1 cellular context compared by ENCODE assay signal in the genomic region with DNA sequence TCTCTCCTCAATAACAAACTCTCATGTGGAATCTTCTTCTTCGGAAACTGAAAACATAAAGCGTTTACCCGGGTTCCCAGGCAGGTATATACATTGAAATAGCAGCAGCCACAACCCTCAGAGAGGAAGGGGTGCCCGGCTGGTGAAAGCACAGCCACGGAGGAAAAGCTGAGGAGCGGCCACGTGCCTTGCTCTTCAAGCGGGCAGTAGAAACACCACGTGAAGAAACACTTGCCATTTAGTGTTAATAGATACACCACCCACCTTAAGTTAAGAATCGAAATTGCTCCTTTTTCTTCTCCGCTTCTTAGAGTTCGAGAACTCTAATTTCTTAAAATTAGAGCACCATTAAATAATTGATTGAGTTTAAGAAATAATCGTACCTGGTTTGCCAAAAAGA.
TF ChIP-seq lines count a peak whose summit lies in the region.

No MANE protein-coding gene starts in this region.

TF ChIP-seq in HepG2, 621 proteins besides CTCF, POLR2A, EP300 and RAD21 (continued from another document):
- TF ChIP-seq, protein P1, sequence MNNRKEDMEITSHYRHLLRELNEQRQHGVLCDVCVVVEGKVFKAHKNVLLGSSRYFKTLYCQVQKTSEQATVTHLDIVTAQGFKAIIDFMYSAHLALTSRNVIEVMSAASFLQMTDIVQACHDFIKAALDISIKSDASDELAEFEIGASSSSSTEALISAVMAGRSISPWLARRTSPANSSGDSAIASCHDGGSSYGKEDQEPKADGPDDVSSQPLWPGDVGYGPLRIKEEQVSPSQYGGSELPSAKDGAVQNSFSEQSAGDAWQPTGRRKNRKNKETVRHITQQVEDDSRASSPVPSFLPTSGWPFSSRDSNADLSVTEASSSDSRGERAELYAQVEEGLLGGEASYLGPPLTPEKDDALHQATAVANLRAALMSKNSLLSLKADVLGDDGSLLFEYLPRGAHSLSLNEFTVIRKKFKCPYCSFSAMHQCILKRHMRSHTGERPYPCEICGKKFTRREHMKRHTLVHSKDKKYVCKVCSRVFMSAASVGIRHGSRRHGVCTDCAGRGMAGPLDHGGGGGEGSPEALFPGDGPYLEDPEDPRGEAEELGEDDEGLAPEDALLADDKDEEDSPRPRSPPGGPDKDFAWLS (CRISPR knock-in tag; IDR thresholded peaks at IDR 0.05; ENCODE audit: borderline replicate concordance), result no peak
- TF ChIP-seq HNRNPLL (IDR thresholded peaks at IDR 0.05; ENCODE audit: low read depth, low read length, poor library complexity, severe bottlenecking) (no peak), CREM (IDR thresholded peaks at IDR 0.05) (no peak), CREM (CRISPR knock-in tag; IDR thresholded peaks at IDR 0.05) (no peak), JUND (CRISPR knock-in tag; IDR thresholded peaks at IDR 0.05) (no peak), ZNF326 (CRISPR knock-in tag; IDR thresholded peaks at IDR 0.05; ENCODE audit: borderline replicate concordance) (no peak), ZBTB20 (CRISPR knock-in tag; IDR thresholded peaks at IDR 0.05; ENCODE audit: borderline replicate concordance, low read depth) (no peak), GTF3A (CRISPR knock-in tag; conservative IDR thresholded peaks at IDR 0.05) (no peak)
